22 cellular contexts compared by ENCODE assay signal in the genomic region with DNA sequence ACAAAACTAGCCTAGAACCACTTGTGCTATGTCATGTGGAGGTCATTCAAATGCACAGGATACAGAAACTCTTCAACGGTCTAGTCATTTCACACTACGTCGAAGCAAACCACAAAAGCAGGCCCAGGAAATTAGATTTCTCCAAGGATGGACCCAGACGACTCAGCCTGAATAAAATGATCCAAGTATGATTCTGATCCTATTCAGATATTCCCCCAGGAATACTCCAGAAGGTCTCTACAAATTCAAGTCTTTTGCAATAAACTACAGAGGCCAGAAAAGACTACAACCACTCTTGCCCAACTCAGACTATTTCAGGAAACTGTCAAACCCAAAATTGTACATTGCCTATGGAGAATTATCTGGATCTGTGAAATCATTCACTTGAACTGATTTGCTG.
DNase-seq lines count a peak whose midpoint lies in the region; ATAC-seq and TF ChIP-seq lines count a peak whose summit lies in the region.
"Had no signal": no experiment of that assay in that cellular context is flagged by ENCODE, and none has a peak within 500 bp of the region (broad histone marks: within the 10 kb centered on the region; RNA-seq: fewer than 3 reads in every experiment).

No MANE protein-coding gene starts in this region.

- H3K79me2 ChIP-seq in hepatocyte: no peaks in the 10 kb centered on the region

- WGBS in hepatocyte (ENCODE audit: low lambda C conversion rate, missing lambda C conversion rate): 89% methylated on average over 4 of the region's 4 CpGs
- 67 to 72% methylated on average over 4 of the region's 4 CpGs for WGBS in body of pancreas, 2 donors

- ATAC-seq in gastrocnemius medialis (peak; percentile 36 to 49), body of pancreas (no peak)
- ATAC-seq: GM12878 had no signal

- TF ChIP-seq CTCF in astrocyte of the spinal cord (IDR thresholded peaks at IDR 0.05; ENCODE audit: low read depth, low read length): no peak
- no peak for TF ChIP-seq CTCF in gastrocnemius medialis (IDR thresholded peaks at IDR 0.05 in 4 of 5, conservative IDR thresholded peaks at IDR 0.05 in 1 of 5)
- TF ChIP-seq CTCF in hepatocyte (IDR thresholded peaks at IDR 0.05; ENCODE audit: poor library complexity): no peak
- TF ChIP-seq CTCF in body of pancreas (IDR thresholded peaks at IDR 0.05): no peak

- H3K4me1 ChIP-seq in gastrocnemius medialis (no peaks in the 10 kb centered on the region), hepatocyte (ENCODE audit: insufficient read depth) (no peaks in the 10 kb centered on the region), body of pancreas (no peaks in the 10 kb centered on the region)
- H3K4me1 ChIP-seq: Caco-2, SJCRH30 had no signal

- H2AFZ ChIP-seq in hepatocyte: no peak overlapping the region

- intact Hi-C loops in gastrocnemius medialis (cut with DNase I; ENCODE audit: low total_unique reads) (no loop called here), body of pancreas (cut with DNase I) (no loop called here)

- no peaks in the 10 kb centered on the region for H4K20me1 ChIP-seq in hepatocyte (ENCODE audit: insufficient read depth, poor library complexity, severe bottlenecking)
- H4K20me1 ChIP-seq: BLaER1 had no signal

- H3K4me3 ChIP-seq in astrocyte of the spinal cord (ENCODE audit: low read depth, low read length) (no peak overlapping the region), gastrocnemius medialis (no peak overlapping the region), hepatocyte (no peak overlapping the region), body of pancreas (no peak overlapping the region)
- H3K4me3 ChIP-seq: BLaER1, GM12878, SJCRH30 had no signal

- H3K9me2 ChIP-seq in hepatocyte (replicated peaks; ENCODE audit: insufficient read depth): no peaks in the 10 kb centered on the region

- DNase-seq in RPMI7951 (ENCODE audit: low read depth) (peak; percentile 26), astrocyte of the spinal cord (ENCODE audit: low read depth, low spot score) (peak; percentile 12), fibroblast of peridontal ligament (ENCODE audit: extremely low read depth) (peak; percentile 76), gastrocnemius medialis (no peak), cerebellum (ENCODE audit: low spot score) (no peak), hepatocyte (ENCODE audit: low spot score) (no peak), body of pancreas (no peak)
- DNase-seq: Caco-2; CD4-positive, alpha-beta memory T cell; DMS 273 treated with DMSO at 0.1 percent for 48 hours; DMS79 treated with DMSO at 0.1 percent for 48 hours; H7; HFFc6; KG1; NCI-H1092; NCI-H1436; NCI-H187 treated with DMSO at 0.1 percent for 48 hours; NCI-H2227 treated with DMSO at 0.1 percent for 48 hours; NCI-H510A; SJCRH30 had no signal

- TF ChIP-seq POLR2A in gastrocnemius medialis (IDR thresholded peaks at IDR 0.05): no peak
- no peak for TF ChIP-seq POLR2A in body of pancreas (IDR thresholded peaks at IDR 0.05)

- H3K36me3 ChIP-seq in gastrocnemius medialis: no peaks in the 10 kb centered on the region
- H3K36me3 ChIP-seq in hepatocyte (replicated peaks; ENCODE audit: insufficient read depth, low read depth): no peaks in the 10 kb centered on the region
- no peaks in the 10 kb centered on the region for H3K36me3 ChIP-seq in body of pancreas (replicated peaks in 1 of 2; ENCODE audit: insufficient read depth in 1 of 2, low read depth in 2 of 2)
- H3K36me3 ChIP-seq: BLaER1, SJCRH30 had no signal

- no peaks in the 10 kb centered on the region for H3K27me3 ChIP-seq in gastrocnemius medialis
- no peaks in the 10 kb centered on the region for H3K27me3 ChIP-seq in hepatocyte
- no peaks in the 10 kb centered on the region for H3K27me3 ChIP-seq in body of pancreas
- H3K27me3 ChIP-seq: BLaER1, SJCRH30 had no signal

- in situ Hi-C loops in astrocyte of the spinal cord (cut with HindIII; ENCODE audit: low sequenced_read_pairs) (no loop called here), gastrocnemius medialis (cut with MboI; ENCODE audit: low sequenced_read_pairs in 4 of 4) (no loop called here)

- H3K9me3 ChIP-seq in gastrocnemius medialis (no peaks in the 10 kb centered on the region), hepatocyte (ENCODE audit: low read depth) (peaks cover 2% of the 10 kb centered on the region), body of pancreas (no peaks in the 10 kb centered on the region)
- H3K9me3 ChIP-seq: BLaER1, Caco-2, SJCRH30 had no signal

- H3K4me2 ChIP-seq in hepatocyte: no peak overlapping the region
- H3K4me2 ChIP-seq: BLaER1 had no signal

- no peak overlapping the region for H3K27ac ChIP-seq in gastrocnemius medialis
- H3K27ac ChIP-seq in hepatocyte: no peak overlapping the region
- H3K27ac ChIP-seq in body of pancreas: no peak overlapping the region
- H3K27ac ChIP-seq: BLaER1, SJCRH30 had no signal

Comparison
In these comparisons a context has a peak if more than half of its experiments do, and no peak if none do; other contexts are left out.
1. DNase-seq: peak in RPMI7951 (single experiment), astrocyte of the spinal cord (single experiment) and fibroblast of peridontal ligament (single experiment); none in gastrocnemius medialis (0 of 2), cerebellum (single experiment), hepatocyte (single experiment) and body of pancreas (0 of 4).